Comparison of ENCODE assay signal across 1 cellular context in genomic region chr3:4722103-4722502, GRCh38.
TF ChIP-seq lines count a peak whose summit lies in the region.

No MANE protein-coding gene starts in this region.

TF ChIP-seq in GM23338, 12 proteins besides CTCF, POLR2A, EP300 and RAD21 (continued from another document):
- TF ChIP-seq ZNF331 (CRISPR knock-in tag; IDR thresholded peaks at IDR 0.05; ENCODE audit: low read depth), result no peak
TF ChIP-seq in GM23338: peak in this region for 0.
